In genomic region chr10:22228943-22229755, GRCh38 we compare ENCODE assay signal across 8 cellular contexts. TPM values are rescaled to one million over a fixed set of nuclear protein-coding genes. Genes with fewer than 3 reads are reported as not detected.
DNase-seq lines count a peak whose midpoint lies in the region; ATAC-seq and TF ChIP-seq lines count a peak whose summit lies in the region.

No MANE protein-coding gene starts in this region.

- TF ChIP-seq EP300 in transverse colon (IDR thresholded peaks at IDR 0.05; ENCODE audit: low read depth): no peak

- no peak for TF ChIP-seq CTCF in heart right ventricle (IDR thresholded peaks at IDR 0.05)
- TF ChIP-seq CTCF in transverse colon (IDR thresholded peaks at IDR 0.05): peak in 1 of 5 experiments; percentile 9

- 0 to 1% methylated on average over 65 of the region's 65 CpGs for WGBS in heart right ventricle, 2 donors
- WGBS in transverse colon (ENCODE audit: low coverage in 1 of 2), 2 donors: 0 to 1% methylated on average over 9 to 48 of the region's 65 CpGs

- no peaks in the 10 kb centered on the region for H3K27me3 ChIP-seq in adipocyte (replicated peaks; ENCODE audit: control insufficient read depth, insufficient read depth, low read length)
- H3K27me3 ChIP-seq in heart right ventricle: no peaks in the 10 kb centered on the region
- H3K27me3 ChIP-seq in transverse colon: peaks cover 5% of the 10 kb centered on the region

- DNase-seq in NCI-H1105 (lab: John Stamatoyannopoulos, UW): peak; percentile 62
- peak; percentile 53 to 80 for DNase-seq in SW 1271 (lab: John Stamatoyannopoulos, UW)
- DNase-seq in adipocyte (ENCODE audit: low read depth): peak; percentile 95
- peak; percentile 83 to 91 for DNase-seq in heart right ventricle
- DNase-seq in pons (ENCODE audit: low spot score): peak; percentile 91
- DNase-seq in transverse colon: peak; percentile 83

- intact Hi-C loops in heart right ventricle (cut with DNase I) (loop anchor here in 7 of 10 donors (1.0 to 10.0 kb wide), 9 partner anchors 23 to 227 kb away; partner anchors contain the start of genes COMMD3 (in 5 of the 7), DNAJC1 (in 3 of the 7), BMI1 (in 1 of the 7) and SPAG6 (in 1 of the 7)), transverse colon (cut with DNase I; ENCODE audit: low total_unique reads) (no loop called here)

- H3K4me3 ChIP-seq in GM08714 (ENCODE audit: low read length) (peak overlapping the region; percentile 70), adipocyte (ENCODE audit: low read length) (peak overlapping the region; percentile 90), heart right ventricle (peak overlapping the region; percentile 53 to 81 (median 76)), transverse colon (peak overlapping the region; percentile 66 to 95 (median 80))

- H3K36me3 ChIP-seq in adipocyte (ENCODE audit: control insufficient read depth, insufficient read depth, low read length, severe bottlenecking) (no peaks in the 10 kb centered on the region), heart right ventricle (no peaks in the 10 kb centered on the region), transverse colon (no peaks in the 10 kb centered on the region)

- in situ Hi-C loops in transverse colon (cut with MboI; ENCODE audit: low pct_ligation_motif_present in 1 of 4, low pct_unique_long_range_greater_than_20kb in 1 of 4, low sequenced_read_pairs in 3 of 4): loop anchor here in 1 of 4 donors (10.0 kb wide), 1 partner anchor 224 kb away; the partner anchor contains the start of gene DNAJC1

- no peaks in the 10 kb centered on the region for H3K9me3 ChIP-seq in adipocyte (ENCODE audit: control insufficient read depth, low read length)
- H3K9me3 ChIP-seq in heart right ventricle: no peaks in the 10 kb centered on the region
- H3K9me3 ChIP-seq in transverse colon: no peaks in the 10 kb centered on the region

- H3K27ac ChIP-seq in heart right ventricle: peak overlapping the region; percentile 84 to 95 (median 92)
- H3K27ac ChIP-seq in transverse colon: peak overlapping the region; percentile 89 to 95 (median 91)

- H3K4me1 ChIP-seq in adipocyte (ENCODE audit: control insufficient read depth, insufficient read depth, low read length) (peaks cover 4% of the 10 kb centered on the region), heart right ventricle (peaks cover 0 to 14% (median 8%) of the 10 kb centered on the region in 9 donors), transverse colon (peaks cover 0 to 16% (median 5%) of the 10 kb centered on the region in 4 donors)

- peak overlapping the region; percentile 87 for H3K9ac ChIP-seq in adipocyte (ENCODE audit: low read length)

- ATAC-seq in HG02610 (IDR thresholded peaks at IDR 0.05; ENCODE audit: unreplicated experiment): peak; percentile 84
- peak; percentile 98 to 100 (median 98) for ATAC-seq in heart right ventricle

- peak; percentile 32 for TF ChIP-seq POLR2A in transverse colon (IDR thresholded peaks at IDR 0.05)

RNA-seq across cellular contexts. Expression of gene EBLN1, which starts 11.3 kb away (rescaled TPM):
- not detected for total RNA-seq in heart right ventricle
- not detected for polyA plus RNA-seq in heart right ventricle
- not detected for total RNA-seq in transverse colon

Comparison
In these comparisons a context has a peak if more than half of its experiments do, and no peak if none do; other contexts are left out.
1. Peak in every context shown above with its lines: DNase-seq, ATAC-seq, H3K4me3 ChIP-seq and H3K27ac ChIP-seq.